ENCODE assay signal across 27 cellular contexts in the genomic region with DNA sequence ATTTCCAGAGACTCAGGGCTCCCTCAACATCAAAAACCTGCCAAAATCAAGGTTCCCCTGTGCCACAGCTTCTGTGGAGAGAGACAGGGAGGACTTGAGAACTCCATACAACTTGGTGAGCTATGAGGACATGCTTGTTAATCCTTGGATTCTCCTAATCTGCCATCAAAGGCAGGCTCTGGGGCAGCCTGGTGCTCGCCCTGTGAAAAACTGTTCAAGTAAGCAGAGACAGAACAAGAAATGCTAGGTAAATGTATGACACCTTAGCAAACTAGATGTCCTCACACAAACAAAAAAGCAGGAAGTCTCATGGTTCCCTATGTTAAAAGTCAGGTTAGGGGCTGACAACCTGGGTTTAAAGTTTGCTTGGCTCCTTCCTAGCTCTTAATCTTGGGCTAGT.
"Had no signal": no experiment of that assay in that cellular context is flagged by ENCODE, and none has a peak within 500 bp of the region (broad histone marks: within the 10 kb centered on the region; RNA-seq: fewer than 3 reads in every experiment).

No MANE protein-coding gene starts in this region.

- H3K9me3 Mint-ChIP-seq: activated naive CD4-positive, alpha-beta T cell treated with anti-CD3 and anti-CD28 coated beads, Interleukin-2, amount 50 U/mL, for 72 hours; activated naive CD8-positive, alpha-beta T cell treated with anti-CD3 and anti-CD28 coated beads, Interleukin-2, amount 50 U/mL, for 24 hours; activated T-helper 1 cell treated with anti-CD3 and anti-CD28 coated beads, Interleukin-12 subunit alpha, Interleukin-12 subunit beta, Interleukin-2, Interleukin-4 antibody, amounts not matched to agents 30 ng/mL and 10 ng/mL and 1 ng/mL, durations not matched to agents 14 hours and 24 hours and 36 hours; central memory CD8-positive, alpha-beta T cell; T-helper 1 cell treated with Interleukin-12 subunit alpha and Interleukin-12 subunit beta and Interleukin-4 antibody, amounts not matched to agents 30 μg/mL and 1 μg/mL, for 36 hours had no signal

- ATAC-seq: activated CD8-positive, alpha-beta T cell treated with anti-CD3 and anti-CD28 coated beads, Interleukin-2, amount 10 ng/mL, durations not matched to agents 7 days and 5 days; activated naive CD4-positive, alpha-beta T cell treated with anti-CD3 and anti-CD28 coated beads, Interleukin-2, amount 50 U/mL, for 72 hours; activated naive CD8-positive, alpha-beta T cell treated with anti-CD3 and anti-CD28 coated beads, Interleukin-2, amount 50 U/mL, for 24 hours; PC-3 had no signal

- H3K36me3 Mint-ChIP-seq: activated naive CD4-positive, alpha-beta T cell treated with anti-CD3 and anti-CD28 coated beads, Interleukin-2, amount 50 U/mL, for 72 hours; brain had no signal

- FAIRE-seq: astrocyte, RCC 7860 had no signal

- H3K27me3 Mint-ChIP-seq: activated naive CD8-positive, alpha-beta T cell treated with anti-CD3 and anti-CD28 coated beads, Interleukin-2, amount 50 U/mL, for 24 hours; brain; central memory CD8-positive, alpha-beta T cell had no signal

- H3K27ac Mint-ChIP-seq: activated CD8-positive, alpha-beta T cell treated with anti-CD3 and anti-CD28 coated beads, Interleukin-2, amount 10 ng/mL, durations not matched to agents 7 days and 5 days; activated naive CD4-positive, alpha-beta T cell treated with anti-CD3 and anti-CD28 coated beads, Interleukin-2, amount 50 U/mL, for 72 hours; activated naive CD8-positive, alpha-beta T cell treated with anti-CD3 and anti-CD28 coated beads, Interleukin-2, amount 50 U/mL, for 24 hours; activated T-helper 1 cell treated with anti-CD3 and anti-CD28 coated beads, Interleukin-12 subunit alpha, Interleukin-12 subunit beta, Interleukin-2, Interleukin-4 antibody, amounts not matched to agents 30 ng/mL and 10 ng/mL and 1 ng/mL, durations not matched to agents 14 hours and 24 hours and 36 hours; T-helper 1 cell treated with Interleukin-12 subunit alpha and Interleukin-12 subunit beta and Interleukin-4 antibody, amounts not matched to agents 30 μg/mL and 1 μg/mL, for 36 hours had no signal

- DNase-seq: activated CD4-positive, alpha-beta T cell treated with anti-CD3 and anti-CD28 coated beads for 48 hours; activated CD4-positive, alpha-beta T cell treated with anti-CD3 and anti-CD28 coated beads, Interleukin-2, amount 50 U/mL, for 4 hours; activated CD4-positive, CD25-positive, alpha-beta regulatory T cell treated with anti-CD3 and anti-CD28 coated beads, Interleukin-2, amount 50 U/mL, for 72 hours; activated CD8-positive, alpha-beta memory T cell treated with anti-CD3 and anti-CD28 coated beads, Interleukin-2, amount 50 U/mL, for 48 hours; activated CD8-positive, alpha-beta T cell treated with anti-CD3 and anti-CD28 coated beads, Interleukin-2, amount 10 ng/mL, durations not matched to agents 7 days and 5 days; activated effector memory CD4-positive, alpha-beta T cell treated with Interleukin-2 at 50 U/mL for 16 hours; activated naive CD4-positive, alpha-beta T cell; activated naive CD8-positive, alpha-beta T cell treated with anti-CD3 and anti-CD28 coated beads, Interleukin-2, amount 50 U/mL, for 24 hours; activated T-cell treated with anti-CD3 and anti-CD28 coated beads, Interleukin-2, amount 50 U/mL, for 1 hour; amniotic stem cell; NCI-H1092; NCI-H1436; NCI-H1694 treated with DMSO at 0.1 percent for 48 hours; NCI-H2029 treated with DMSO at 0.1 percent for 48 hours; NCI-H345; NCI-H510A; NCI-H526 treated with DMSO at 0.1 percent for 48 hours; NCI-H82; PC-3; SHP77 treated with DMSO at 0.1 percent for 48 hours had no signal

- H3K4me3 Mint-ChIP-seq: activated CD8-positive, alpha-beta T cell treated with anti-CD3 and anti-CD28 coated beads, Interleukin-2, amount 10 ng/mL, durations not matched to agents 7 days and 5 days; activated naive CD8-positive, alpha-beta T cell treated with anti-CD3 and anti-CD28 coated beads, Interleukin-2, amount 50 U/mL, for 24 hours; activated T-helper 1 cell treated with anti-CD3 and anti-CD28 coated beads, Interleukin-12 subunit alpha, Interleukin-12 subunit beta, Interleukin-2, Interleukin-4 antibody, amounts not matched to agents 30 ng/mL and 10 ng/mL and 1 ng/mL, durations not matched to agents 14 hours and 24 hours and 36 hours; brain; central memory CD8-positive, alpha-beta T cell; T-helper 1 cell treated with Interleukin-12 subunit alpha and Interleukin-12 subunit beta and Interleukin-4 antibody, amounts not matched to agents 30 μg/mL and 1 μg/mL, for 36 hours had no signal
